In genomic region chr14:59321184-59321952, GRCh38 we compare ENCODE assay signal across 8 cellular contexts.
DNase-seq lines count a peak whose midpoint lies in the region; ATAC-seq, FAIRE-seq and TF ChIP-seq lines count a peak whose summit lies in the region.

No MANE protein-coding gene starts in this region.

- H2BK15ac ChIP-seq in mesendoderm (replicated peaks; ENCODE audit: low read depth) = no peak overlapping the region

- H2AK5ac ChIP-seq in mesendoderm (ENCODE audit: low read length) = no peak overlapping the region

- H3K9ac ChIP-seq in kidney (ENCODE audit: low read length in 2 of 2) (no peak overlapping the region), stomach smooth muscle (ENCODE audit: low read length in 2 of 2) (peak overlapping the region in 1 of 2 donors; percentile 5), mesendoderm (ENCODE audit: low read length) (no peak overlapping the region)

- FAIRE-seq in kidney (lab: Jason Lieb, UNC) = no peak

- H3K4me1 Mint-ChIP-seq in activated naive CD4-positive, alpha-beta T cell treated with anti-CD3 and anti-CD28 coated beads, Interleukin-2, amount 10 ng/mL, durations not matched to agents 7 days and 5 days = peaks cover 13% of the 10 kb centered on the region

- CTCF ChIA-PET in activated naive CD4-positive, alpha-beta T cell treated with anti-CD3 and anti-CD28 coated beads, Interleukin-2, amount 10 ng/mL, durations not matched to agents 7 days and 5 days (lab: Charles Lee) = no interaction called here

- H3K79me1 ChIP-seq in mesendoderm (ENCODE audit: low read length) = no peaks in the 10 kb centered on the region

- H3K27ac Mint-ChIP-seq in activated naive CD4-positive, alpha-beta T cell treated with anti-CD3 and anti-CD28 coated beads, Interleukin-2, amount 10 ng/mL, durations not matched to agents 7 days and 5 days = no peak overlapping the region

- H2BK5ac ChIP-seq in mesendoderm (ENCODE audit: low read length) = no peak overlapping the region

- H3K27me3 Mint-ChIP-seq in activated naive CD4-positive, alpha-beta T cell treated with anti-CD3 and anti-CD28 coated beads, Interleukin-2, amount 10 ng/mL, durations not matched to agents 7 days and 5 days = no peaks in the 10 kb centered on the region

- no peaks in the 10 kb centered on the region for H3K9me3 Mint-ChIP-seq in activated naive CD4-positive, alpha-beta T cell treated with anti-CD3 and anti-CD28 coated beads, Interleukin-2, amount 10 ng/mL, durations not matched to agents 7 days and 5 days

- in situ Hi-C loops in brain microvascular endothelial cell (cut with HindIII; ENCODE audit: low pct_ligation_motif_present, low sequenced_read_pairs) = no loop called here

- no peak overlapping the region for H3K23ac ChIP-seq in mesendoderm (ENCODE audit: low read length)

- H3K9me3 ChIP-seq in kidney (ENCODE audit: control insufficient read depth in 1 of 2, low read length in 2 of 2) (no peaks in the 10 kb centered on the region), stomach smooth muscle (ENCODE audit: control insufficient read depth in 2 of 2, low read length in 2 of 2) (no peaks in the 10 kb centered on the region)

- no peak overlapping the region for H3K18ac ChIP-seq in mesendoderm (ENCODE audit: low read length)

- intact Hi-C loops in kidney (cut with DNase I) = no loop called here

- H3K36me3 Mint-ChIP-seq in activated naive CD4-positive, alpha-beta T cell treated with anti-CD3 and anti-CD28 coated beads, Interleukin-2, amount 10 ng/mL, durations not matched to agents 7 days and 5 days = peaks cover 2% of the 10 kb centered on the region

- no peak overlapping the region for H4K8ac ChIP-seq in mesendoderm (ENCODE audit: low read depth, low read length)

- H3K36me3 ChIP-seq in brain microvascular endothelial cell (replicated peaks) = no peaks in the 10 kb centered on the region
- peaks cover 2 to 8% of the 10 kb centered on the region in 2 donors for H3K36me3 ChIP-seq in kidney (ENCODE audit: control insufficient read depth in 1 of 2, insufficient read depth in 2 of 2, low read length in 2 of 2)
- peaks cover 8 to 15% of the 10 kb centered on the region in 2 donors for H3K36me3 ChIP-seq in stomach smooth muscle (ENCODE audit: control insufficient read depth in 2 of 2, insufficient read depth in 2 of 2, low read length in 2 of 2)
- no peaks in the 10 kb centered on the region for H3K36me3 ChIP-seq in mesendoderm (ENCODE audit: control insufficient read depth, insufficient read depth, low read length)

- H3K79me2 ChIP-seq in mesendoderm (ENCODE audit: control insufficient read depth, insufficient read depth, low read length) = no peaks in the 10 kb centered on the region

- H3K27ac ChIP-seq in brain microvascular endothelial cell (peak overlapping the region; percentile 73), kidney (ENCODE audit: low read depth in 2 of 2, low read length in 2 of 2) (peak overlapping the region; percentile 44 to 76), stomach smooth muscle (ENCODE audit: low read length) (peak overlapping the region; percentile 26), mesendoderm (ENCODE audit: low read depth, low read length) (no peak overlapping the region)

- H3K4me1 ChIP-seq in kidney (ENCODE audit: control insufficient read depth in 1 of 2, insufficient read depth in 1 of 2, low read depth in 1 of 2, low read length in 2 of 2) (peaks cover 18 to 32% of the 10 kb centered on the region in 2 donors), stomach smooth muscle (ENCODE audit: control insufficient read depth, insufficient read depth, low read length) (peaks cover 23% of the 10 kb centered on the region), mesendoderm (ENCODE audit: control insufficient read depth, low read depth, low read length) (no peaks in the 10 kb centered on the region)

- H3K4me2 ChIP-seq in mesendoderm (ENCODE audit: low read length) = no peak overlapping the region

- no peak for ATAC-seq in HG03045 (IDR thresholded peaks at IDR 0.05; ENCODE audit: unreplicated experiment)

- DNase-seq in LNCaP clone FGC (ENCODE audit: low read depth) (peak; percentile 74), brain microvascular endothelial cell (peak; percentile 39), kidney (no peak), NCI-H345 treated with DMSO at 0.1 percent for 48 hours (lab: John Stamatoyannopoulos, UW; ENCODE audit: unreplicated experiment) (no peak), mesendoderm (no peak)
- no peak for DNase-seq in activated naive CD4-positive, alpha-beta T cell treated with anti-CD3 and anti-CD28 coated beads, Interleukin-2, amount 10 ng/mL, durations not matched to agents 7 days and 5 days

- no peak overlapping the region for H4K5ac ChIP-seq in mesendoderm (ENCODE audit: low read length)

- H3K4me3 ChIP-seq in LNCaP clone FGC (ENCODE audit: low read depth, low read length) (no peak overlapping the region), brain microvascular endothelial cell (ENCODE audit: low read depth, low read length) (no peak overlapping the region), kidney (ENCODE audit: low read length in 2 of 2) (no peak overlapping the region), stomach smooth muscle (ENCODE audit: low read length in 2 of 2) (peak overlapping the region in 1 of 2 donors; percentile 8), mesendoderm (ENCODE audit: low read length) (no peak overlapping the region)

- no peak overlapping the region for H3K4ac ChIP-seq in mesendoderm (ENCODE audit: low read depth, low read length)

- H3K27me3 ChIP-seq in brain microvascular endothelial cell (replicated peaks) = no peaks in the 10 kb centered on the region
- no peaks in the 10 kb centered on the region for H3K27me3 ChIP-seq in stomach smooth muscle (ENCODE audit: control insufficient read depth in 1 of 2, insufficient read depth in 2 of 2, low read length in 2 of 2)
- no peaks in the 10 kb centered on the region for H3K27me3 ChIP-seq in mesendoderm (ENCODE audit: insufficient read depth, low read length, poor library complexity)

- H2BK120ac ChIP-seq in mesendoderm (ENCODE audit: low read depth, low read length) = no peak overlapping the region

- TF ChIP-seq CTCF in LNCaP clone FGC (IDR thresholded peaks at IDR 0.05; ENCODE audit: control insufficient read depth, extremely low read depth, insufficient read depth) (no peak), brain microvascular endothelial cell (IDR thresholded peaks at IDR 0.05; ENCODE audit: low read depth, low read length, missing control alignments) (no peak), kidney (IDR thresholded peaks at IDR 0.05; ENCODE audit: borderline replicate concordance, extremely low read depth, insufficient read depth) (no peak)

- WGBS in mesendoderm (ENCODE audit: extremely low coverage, insufficient coverage, low lambda C conversion rate) = no CpG with 5 or more reads among the region's 3 CpGs

- no peak overlapping the region for H3K56ac ChIP-seq in mesendoderm (ENCODE audit: low read length)

- no peak overlapping the region for H3K4me3 Mint-ChIP-seq in activated naive CD4-positive, alpha-beta T cell treated with anti-CD3 and anti-CD28 coated beads, Interleukin-2, amount 10 ng/mL, durations not matched to agents 7 days and 5 days

Comparison
In these comparisons a context has a peak if more than half of its experiments do, and no peak if none do; other contexts are left out.
1. DNase-seq: peak in LNCaP clone FGC (single experiment) and brain microvascular endothelial cell (single experiment); none in kidney (single experiment), NCI-H345 treated with DMSO at 0.1 percent for 48 hours (single experiment), activated naive CD4-positive, alpha-beta T cell treated with anti-CD3 and anti-CD28 coated beads, Interleukin-2, amount 10 ng/mL, durations not matched to agents 7 days and 5 days (single experiment) and mesendoderm (single experiment).